Comparison of ENCODE assay signal across 8 cellular contexts in genomic region chr1:13807213-13807612, GRCh38.
DNase-seq lines count a peak whose midpoint lies in the region; ATAC-seq and TF ChIP-seq lines count a peak whose summit lies in the region.

No MANE protein-coding gene starts in this region.

- H2AFZ ChIP-seq in HCT116 (ENCODE audit: low read depth, low read length, poor library complexity, severe bottlenecking): no peak overlapping the region

- ATAC-seq in HCT116: peak; percentile 83
- ATAC-seq in GM18907 (IDR thresholded peaks at IDR 0.05; ENCODE audit: unreplicated experiment): no peak
- ATAC-seq in activated CD4-positive, CD25-positive, alpha-beta regulatory T cell treated with anti-CD3 and anti-CD28 coated beads, Interleukin-2, amount 50 U/mL, for 24 hours: no peak

- BruUV-seq in HCT116 (replicated peaks; lab: Mats Ljungman, UMichigan): no TSS peak

- no peak for TF ChIP-seq POLR2A in HCT116 (IDR thresholded peaks at IDR 0.05; ENCODE audit: borderline replicate concordance, extremely low read depth, insufficient read depth, insufficient read length)

- H3K27me3 Mint-ChIP-seq in activated CD4-positive, alpha-beta memory T cell treated with anti-CD3 and anti-CD28 coated beads for 36 hours: no peaks in the 10 kb centered on the region

- H3K4me3 Mint-ChIP-seq in activated CD4-positive, alpha-beta memory T cell treated with anti-CD3 and anti-CD28 coated beads for 36 hours: no peak overlapping the region

- no peaks in the 10 kb centered on the region for H3K36me3 ChIP-seq in HCT116 (ENCODE audit: control insufficient read depth in 1 of 2, insufficient read depth in 2 of 2, low read length in 2 of 2)

- no peak overlapping the region for H3K4me2 ChIP-seq in HCT116 (ENCODE audit: low read length)

- RAD21 ChIA-PET in HCT116 (lab: Charles Lee; ENCODE audit: low non-redundant PET in 1 of 2, low total read pairs in 2 of 2, uncharacterized antibody in 2 of 2, unreplicated experiment in 2 of 2): no interaction called here

- H3K27ac ChIP-seq in C4-2B (no peak overlapping the region), HCT116 (ENCODE audit: low read depth, low read length) (no peak overlapping the region)

- peaks cover 20% of the 10 kb centered on the region for H3K4me1 Mint-ChIP-seq in activated CD4-positive, alpha-beta memory T cell treated with anti-CD3 and anti-CD28 coated beads for 36 hours (ENCODE audit: low read depth)

- peaks cover 0 to 5% of the 10 kb centered on the region in 2 experiments; a peak in 2 of 4 replicates for H3K4me1 ChIP-seq in HCT116 (ENCODE audit: control insufficient read depth in 1 of 2, insufficient read depth in 2 of 2, low read length in 2 of 2)

- peak; percentile 66 for TF ChIP-seq RAD21 in HCT116 (IDR thresholded peaks at IDR 0.05; ENCODE audit: low read depth)

- H3K36me3 Mint-ChIP-seq in activated CD4-positive, alpha-beta memory T cell treated with anti-CD3 and anti-CD28 coated beads for 36 hours: no peaks in the 10 kb centered on the region

- no peaks in the 10 kb centered on the region for H3K9me3 ChIP-seq in HCT116 (ENCODE audit: control insufficient read depth in 1 of 2, insufficient read depth in 1 of 2, low read depth in 1 of 2, low read length in 2 of 2)

- CTCF ChIA-PET in HCT116 (lab: Charles Lee): interaction anchor here (0.6 kb wide), 1 partner anchor 9 kb away, joined by 4 read pairs; no protein-coding TSS in a partner anchor
- CTCF ChIA-PET in activated CD4-positive, alpha-beta memory T cell treated with anti-CD3 and anti-CD28 coated beads for 36 hours (lab: Charles Lee): interaction anchor here (0.6 to 1.0 kb wide), 2 partner anchors 108 to 143 kb away, joined by 3 read pairs; partner anchors contain the start of gene PRDM2

- DNase-seq in HCT116 (ENCODE audit: low read depth, low spot score) (peak; percentile 12), left kidney (ENCODE audit: low read depth, low spot score) (peak; percentile 65), NCI-H146 (lab: John Stamatoyannopoulos, UW) (no peak), GM19238 (ENCODE audit: insufficient read length, low spot score) (no peak)
- peak; percentile 38 for DNase-seq in activated CD4-positive, alpha-beta memory T cell treated with anti-CD3 and anti-CD28 coated beads for 36 hours

- H3K4me3 ChIP-seq in HCT116 (replicated peaks in 1 of 2; ENCODE audit: low read depth in 1 of 2, low read length in 2 of 2): no peak overlapping the region

- POLR2A ChIA-PET in HCT116 (lab: Charles Lee): no interaction called here
- POLR2A ChIA-PET in activated CD4-positive, alpha-beta memory T cell treated with anti-CD3 and anti-CD28 coated beads for 36 hours (lab: Charles Lee): no interaction called here

- intact Hi-C loops in HCT116 (cut with micrococcal nuclease): loop anchor here (1.0 kb wide), 1 partner anchor 142 kb away; no protein-coding TSS in a partner anchor
- intact Hi-C loops in activated CD4-positive, alpha-beta memory T cell treated with anti-CD3 and anti-CD28 coated beads for 36 hours (cut with micrococcal nuclease): no loop called here

- H4K20me1 ChIP-seq in HCT116 (ENCODE audit: insufficient read depth): no peaks in the 10 kb centered on the region

- no peak overlapping the region for H3K9ac ChIP-seq in HCT116 (ENCODE audit: low read length)

- no peak overlapping the region for H3K27ac Mint-ChIP-seq in activated CD4-positive, alpha-beta memory T cell treated with anti-CD3 and anti-CD28 coated beads for 36 hours

- H3K27me3 ChIP-seq in HCT116 (ENCODE audit: insufficient read depth, low read length): no peaks in the 10 kb centered on the region

- no peaks in the 10 kb centered on the region for H3K9me2 ChIP-seq in HCT116 (ENCODE audit: insufficient read depth)

- H3K79me2 ChIP-seq in HCT116 (ENCODE audit: insufficient read depth, low read length): no peaks in the 10 kb centered on the region

- no peaks in the 10 kb centered on the region for H3K9me3 Mint-ChIP-seq in activated CD4-positive, alpha-beta memory T cell treated with anti-CD3 and anti-CD28 coated beads for 36 hours

- TF ChIP-seq CTCF in C4-2B (conservative IDR thresholded peaks at IDR 0.05): peak; percentile 46
- TF ChIP-seq CTCF in HCT116 (IDR thresholded peaks at IDR 0.05 in 2 of 3, conservative IDR thresholded peaks at IDR 0.05 in 1 of 3; ENCODE audit: borderline replicate concordance in 1 of 3, insufficient read depth in 1 of 3, low read depth in 2 of 3, low read length in 2 of 3): peak; percentile 68 to 72 (median 72)

TF ChIP-seq in HCT116, 20 proteins besides CTCF, POLR2A, EP300 and RAD21:
- TF ChIP-seq, protein P1, sequence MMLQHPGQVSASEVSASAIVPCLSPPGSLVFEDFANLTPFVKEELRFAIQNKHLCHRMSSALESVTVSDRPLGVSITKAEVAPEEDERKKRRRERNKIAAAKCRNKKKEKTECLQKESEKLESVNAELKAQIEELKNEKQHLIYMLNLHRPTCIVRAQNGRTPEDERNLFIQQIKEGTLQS (IDR thresholded peaks at IDR 0.05): no peak
- TF ChIP-seq CBX3 (IDR thresholded peaks at IDR 0.05; ENCODE audit: low read depth) (no peak), EZH2phosphoT487 (IDR thresholded peaks at IDR 0.05; ENCODE audit: borderline replicate concordance) (no peak), FOSL1 (IDR thresholded peaks at IDR 0.05; ENCODE audit: low read depth) (no peak), SIN3A (IDR thresholded peaks at IDR 0.05; ENCODE audit: low read depth) (no peak), JUND (IDR thresholded peaks at IDR 0.05) (no peak), ZFX (IDR thresholded peaks at IDR 0.05) (no peak), TCF7L2 (IDR thresholded peaks at IDR 0.05; ENCODE audit: borderline replicate concordance, extremely low read depth, insufficient read depth, insufficient read length) (no peak), EZH2 (IDR thresholded peaks at IDR 0.05) (no peak), YY1 (IDR thresholded peaks at IDR 0.05; ENCODE audit: extremely low read depth, insufficient replicate concordance, low read depth, low read length) (no peak), SRF (IDR thresholded peaks at IDR 0.05; ENCODE audit: low read depth) (no peak), ZNF274 (IDR thresholded peaks at IDR 0.05; ENCODE audit: low read depth, low read length) (no peak), ELF1 (IDR thresholded peaks at IDR 0.05; ENCODE audit: borderline replicate concordance, low read depth) (no peak), SP1 (IDR thresholded peaks at IDR 0.05; ENCODE audit: low read depth) (no peak), POLR2AphosphoS5 (IDR thresholded peaks at IDR 0.05; ENCODE audit: low read depth, low read length) (no peak)
- TF ChIP-seq, protein P2, sequence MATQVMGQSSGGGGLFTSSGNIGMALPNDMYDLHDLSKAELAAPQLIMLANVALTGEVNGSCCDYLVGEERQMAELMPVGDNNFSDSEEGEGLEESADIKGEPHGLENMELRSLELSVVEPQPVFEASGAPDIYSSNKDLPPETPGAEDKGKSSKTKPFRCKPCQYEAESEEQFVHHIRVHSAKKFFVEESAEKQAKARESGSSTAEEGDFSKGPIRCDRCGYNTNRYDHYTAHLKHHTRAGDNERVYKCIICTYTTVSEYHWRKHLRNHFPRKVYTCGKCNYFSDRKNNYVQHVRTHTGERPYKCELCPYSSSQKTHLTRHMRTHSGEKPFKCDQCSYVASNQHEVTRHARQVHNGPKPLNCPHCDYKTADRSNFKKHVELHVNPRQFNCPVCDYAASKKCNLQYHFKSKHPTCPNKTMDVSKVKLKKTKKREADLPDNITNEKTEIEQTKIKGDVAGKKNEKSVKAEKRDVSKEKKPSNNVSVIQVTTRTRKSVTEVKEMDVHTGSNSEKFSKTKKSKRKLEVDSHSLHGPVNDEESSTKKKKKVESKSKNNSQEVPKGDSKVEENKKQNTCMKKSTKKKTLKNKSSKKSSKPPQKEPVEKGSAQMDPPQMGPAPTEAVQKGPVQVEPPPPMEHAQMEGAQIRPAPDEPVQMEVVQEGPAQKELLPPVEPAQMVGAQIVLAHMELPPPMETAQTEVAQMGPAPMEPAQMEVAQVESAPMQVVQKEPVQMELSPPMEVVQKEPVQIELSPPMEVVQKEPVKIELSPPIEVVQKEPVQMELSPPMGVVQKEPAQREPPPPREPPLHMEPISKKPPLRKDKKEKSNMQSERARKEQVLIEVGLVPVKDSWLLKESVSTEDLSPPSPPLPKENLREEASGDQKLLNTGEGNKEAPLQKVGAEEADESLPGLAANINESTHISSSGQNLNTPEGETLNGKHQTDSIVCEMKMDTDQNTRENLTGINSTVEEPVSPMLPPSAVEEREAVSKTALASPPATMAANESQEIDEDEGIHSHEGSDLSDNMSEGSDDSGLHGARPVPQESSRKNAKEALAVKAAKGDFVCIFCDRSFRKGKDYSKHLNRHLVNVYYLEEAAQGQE (IDR thresholded peaks at IDR 0.05; ENCODE audit: low read depth): no peak
- TF ChIP-seq, protein P3, sequence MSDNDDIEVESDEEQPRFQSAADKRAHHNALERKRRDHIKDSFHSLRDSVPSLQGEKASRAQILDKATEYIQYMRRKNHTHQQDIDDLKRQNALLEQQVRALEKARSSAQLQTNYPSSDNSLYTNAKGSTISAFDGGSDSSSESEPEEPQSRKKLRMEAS (IDR thresholded peaks at IDR 0.05): no peak
- TF ChIP-seq, protein P4, sequence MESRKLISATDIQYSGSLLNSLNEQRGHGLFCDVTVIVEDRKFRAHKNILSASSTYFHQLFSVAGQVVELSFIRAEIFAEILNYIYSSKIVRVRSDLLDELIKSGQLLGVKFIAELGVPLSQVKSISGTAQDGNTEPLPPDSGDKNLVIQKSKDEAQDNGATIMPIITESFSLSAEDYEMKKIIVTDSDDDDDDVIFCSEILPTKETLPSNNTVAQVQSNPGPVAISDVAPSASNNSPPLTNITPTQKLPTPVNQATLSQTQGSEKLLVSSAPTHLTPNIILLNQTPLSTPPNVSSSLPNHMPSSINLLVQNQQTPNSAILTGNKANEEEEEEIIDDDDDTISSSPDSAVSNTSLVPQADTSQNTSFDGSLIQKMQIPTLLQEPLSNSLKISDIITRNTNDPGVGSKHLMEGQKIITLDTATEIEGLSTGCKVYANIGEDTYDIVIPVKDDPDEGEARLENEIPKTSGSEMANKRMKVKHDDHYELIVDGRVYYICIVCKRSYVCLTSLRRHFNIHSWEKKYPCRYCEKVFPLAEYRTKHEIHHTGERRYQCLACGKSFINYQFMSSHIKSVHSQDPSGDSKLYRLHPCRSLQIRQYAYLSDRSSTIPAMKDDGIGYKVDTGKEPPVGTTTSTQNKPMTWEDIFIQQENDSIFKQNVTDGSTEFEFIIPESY (IDR thresholded peaks at IDR 0.05; ENCODE audit: extremely low read depth, insufficient replicate concordance, low read length): no peak

Comparison
In these comparisons a context has a peak if more than half of its experiments do, and no peak if none do; other contexts are left out.
1. DNase-seq: peak in HCT116 (single experiment), activated CD4-positive, alpha-beta memory T cell treated with anti-CD3 and anti-CD28 coated beads for 36 hours (single experiment) and left kidney (single experiment); none in NCI-H146 (single experiment) and GM19238 (single experiment).